ENCODE assay signal across 9 cellular contexts in genomic region chr12:123076604-123077297, GRCh38.
DNase-seq lines count a peak whose midpoint lies in the region; ATAC-seq and TF ChIP-seq lines count a peak whose summit lies in the region.
"Had no signal": no experiment of that assay in that cellular context is flagged by ENCODE, and none has a peak within 500 bp of the region (broad histone marks: within the 10 kb centered on the region; RNA-seq: fewer than 3 reads in every experiment).

No MANE protein-coding gene starts in this region.

- 64% methylated on average over 10 to 11 of the region's 11 CpGs for WGBS in testis, 2 donors

- TF ChIP-seq POLR2A in testis (IDR thresholded peaks at IDR 0.05) = no peak

- intact Hi-C loops in left ventricle myocardium inferior (cut with micrococcal nuclease) (no loop called here), Right ventricle myocardium inferior (cut with DNase I) (no loop called here), testis (cut with DNase I; ENCODE audit: low total_unique reads) (no loop called here)

- H3K36me3 Mint-ChIP-seq in natural killer cell treated with Interleukin-12 subunit alpha and Interleukin-12 subunit beta and Interleukin-15 and Interleukin-18, amount 100 ng/mL, for 72 hours = no peaks in the 10 kb centered on the region

- H3K4me3 ChIP-seq in left ventricle myocardium inferior (no peak overlapping the region), testis (no peak overlapping the region)
- H3K4me3 ChIP-seq: SJSA1 had no signal

- no peak for TF ChIP-seq CTCF in left ventricle myocardium inferior (IDR thresholded peaks at IDR 0.05; ENCODE audit: borderline replicate concordance)
- no peak for TF ChIP-seq CTCF in testis (IDR thresholded peaks at IDR 0.05)

- H3K36me3 ChIP-seq in left ventricle myocardium inferior = no peaks in the 10 kb centered on the region
- H3K36me3 ChIP-seq in testis (ENCODE audit: low read depth, missing control alignments) = no peaks in the 10 kb centered on the region
- H3K36me3 ChIP-seq: SJSA1 had no signal

- DNase-seq in left ventricle myocardium inferior (no peak), Right ventricle myocardium inferior (ENCODE audit: missing footprints) (no peak), activated gamma-delta T cell (lab: John Stamatoyannopoulos, UW) (peak; percentile 17), testis (no peak), SK-N-DZ (ENCODE audit: low spot score) (no peak), DMS79 treated with DMSO at 0.1 percent for 48 hours (lab: John Stamatoyannopoulos, UW) (no peak)
- DNase-seq in natural killer cell treated with Interleukin-12 subunit alpha and Interleukin-12 subunit beta and Interleukin-15 and Interleukin-18, amount 100 ng/mL, for 72 hours (ENCODE audit: low spot score) = peak; percentile 71

- H3K4me3 Mint-ChIP-seq in natural killer cell treated with Interleukin-12 subunit alpha and Interleukin-12 subunit beta and Interleukin-15 and Interleukin-18, amount 100 ng/mL, for 72 hours = peak overlapping the region; percentile 84

- H3K9me3 ChIP-seq in left ventricle myocardium inferior (replicated peaks) (no peaks in the 10 kb centered on the region), testis (no peaks in the 10 kb centered on the region)
- H3K9me3 ChIP-seq: SJSA1 had no signal

- H3K9me3 Mint-ChIP-seq in natural killer cell treated with Interleukin-12 subunit alpha and Interleukin-12 subunit beta and Interleukin-15 and Interleukin-18, amount 100 ng/mL, for 72 hours = no peaks in the 10 kb centered on the region

- ATAC-seq in Right ventricle myocardium inferior (no peak), HG03439 (IDR thresholded peaks at IDR 0.05; ENCODE audit: unreplicated experiment) (no peak)
- ATAC-seq in natural killer cell treated with Interleukin-12 subunit alpha and Interleukin-12 subunit beta and Interleukin-15 and Interleukin-18, amount 100 ng/mL, for 72 hours = peak; percentile 80 to 88

- no peaks in the 10 kb centered on the region for H3K27me3 ChIP-seq in left ventricle myocardium inferior (ENCODE audit: low read depth)
- H3K27me3 ChIP-seq in testis = no peaks in the 10 kb centered on the region
- H3K27me3 ChIP-seq: SJSA1 had no signal

- H3K27me3 Mint-ChIP-seq in natural killer cell treated with Interleukin-12 subunit alpha and Interleukin-12 subunit beta and Interleukin-15 and Interleukin-18, amount 100 ng/mL, for 72 hours = no peaks in the 10 kb centered on the region

- H3K27ac ChIP-seq in left ventricle myocardium inferior (replicated peaks) = peak overlapping the region; percentile 68
- no peak overlapping the region for H3K27ac ChIP-seq in testis
- H3K27ac ChIP-seq: SJSA1 had no signal

- peaks cover 90% of the 10 kb centered on the region for H3K4me1 ChIP-seq in left ventricle myocardium inferior
- peaks cover 45% of the 10 kb centered on the region for H3K4me1 ChIP-seq in testis
- H3K4me1 ChIP-seq: SJSA1 had no signal

- H3K27ac Mint-ChIP-seq in natural killer cell treated with Interleukin-12 subunit alpha and Interleukin-12 subunit beta and Interleukin-15 and Interleukin-18, amount 100 ng/mL, for 72 hours = peak overlapping the region; percentile 84 to 92

- peaks cover 44 to 51% of the 10 kb centered on the region in 2 donors for H3K4me1 Mint-ChIP-seq in natural killer cell treated with Interleukin-12 subunit alpha and Interleukin-12 subunit beta and Interleukin-15 and Interleukin-18, amount 100 ng/mL, for 72 hours (ENCODE audit: low read depth in 2 of 2)

Comparison
In these comparisons a context has a peak if more than half of its experiments do, and no peak if none do; other contexts are left out.
1. DNase-seq: peak in activated gamma-delta T cell (single experiment) and natural killer cell treated with Interleukin-12 subunit alpha and Interleukin-12 subunit beta and Interleukin-15 and Interleukin-18, amount 100 ng/mL, for 72 hours (single experiment); none in left ventricle myocardium inferior (single experiment), Right ventricle myocardium inferior (single experiment), testis (single experiment), SK-N-DZ (single experiment) and DMS79 treated with DMSO at 0.1 percent for 48 hours (single experiment).
2. ATAC-seq: peak in natural killer cell treated with Interleukin-12 subunit alpha and Interleukin-12 subunit beta and Interleukin-15 and Interleukin-18, amount 100 ng/mL, for 72 hours (2 of 2); none in Right ventricle myocardium inferior (single experiment) and HG03439 (single experiment).